31 cellular contexts compared by ENCODE assay signal in genomic region chr1:247056071-247056470, GRCh38. TPM values are rescaled to one million over a fixed set of nuclear protein-coding genes. Genes with fewer than 3 reads are reported as not detected.
"Had no signal": no experiment of that assay in that cellular context is flagged by ENCODE, and none has a peak within 500 bp of the region (broad histone marks: within the 10 kb centered on the region; RNA-seq: fewer than 3 reads in every experiment).

No MANE protein-coding gene starts in this region.

- H3K4me3 Mint-ChIP-seq: dendritic cell treated with granulocyte-macrophage colony-stimulating factor and Interleukin-4, amounts not matched to agents 40 ng/mL and 50 ng/mL, for 4 days; endodermal cell; mesothelial cell of epicardium; nephron; neural progenitor cell; stimulated activated naive B cell treated with anti-CD40 and anti-IgM and Interleukin-4, amounts not matched to agents 10 μg/mL and 1 μg/mL and 100 μg/mL, for 72 hours; stimulated activated naive CD8-positive, alpha-beta T cell treated with anti-CD3 and anti-CD28 coated beads, Interleukin-15, Interleukin-2, amounts not matched to agents 100 ng/mL and 50 ng/mL, for 24 hours had no signal

- H3K4me1 ChIP-seq: colonic mucosa, gastrocnemius medialis, neural progenitor cell, prostate gland, right atrium auricular region, suprapubic skin, upper lobe of right lung had no signal

- H3K27ac Mint-ChIP-seq: dendritic cell treated with granulocyte-macrophage colony-stimulating factor and Interleukin-4, amounts not matched to agents 40 ng/mL and 50 ng/mL, for 4 days; endodermal cell; mesothelial cell of epicardium; naive thymus-derived CD4-positive, alpha-beta T cell; nephron; neural progenitor cell; stimulated activated naive B cell treated with anti-CD40 and anti-IgM and Interleukin-4, amounts not matched to agents 10 μg/mL and 1 μg/mL and 100 μg/mL, for 72 hours; stimulated activated naive CD8-positive, alpha-beta T cell treated with anti-CD3 and anti-CD28 coated beads, Interleukin-15, Interleukin-2, amounts not matched to agents 100 ng/mL and 50 ng/mL, for 24 hours had no signal

- H3K9me3 ChIP-seq: colonic mucosa, prostate gland, uterus had no signal

- H3K27me3 Mint-ChIP-seq: dendritic cell treated with granulocyte-macrophage colony-stimulating factor and Interleukin-4, amounts not matched to agents 40 ng/mL and 50 ng/mL, for 4 days; naive thymus-derived CD4-positive, alpha-beta T cell; stimulated activated naive B cell treated with anti-CD40 and anti-IgM and Interleukin-4, amounts not matched to agents 10 μg/mL and 1 μg/mL and 100 μg/mL, for 72 hours; stimulated activated naive CD8-positive, alpha-beta T cell treated with anti-CD3 and anti-CD28 coated beads, Interleukin-15, Interleukin-2, amounts not matched to agents 100 ng/mL and 50 ng/mL, for 24 hours had no signal

- H3K4me3 ChIP-seq: colonic mucosa, gastrocnemius medialis, lung, mucosa of descending colon, neural progenitor cell, prostate gland, right atrium auricular region, skin epidermis, suprapubic skin, transverse colon, upper lobe of right lung, uterus had no signal

- ATAC-seq: esophagus mucosa; gastrocnemius medialis; left lobe of liver; mucosa of descending colon; naive thymus-derived CD4-positive, alpha-beta T cell; sciatic nerve; stimulated activated naive B cell treated with anti-CD40 and anti-IgM and Interleukin-4, amounts not matched to agents 10 μg/mL and 1 μg/mL and 100 μg/mL, for 72 hours; upper lobe of right lung had no signal

- H3K9ac ChIP-seq: neural progenitor cell had no signal

- DNase-seq: cerebellar nuclear complex; colonic mucosa; effector CD8-positive, alpha-beta T cell; endodermal cell; gastrocnemius medialis; head of caudate nucleus; kidney; mesenchymal stem cell; mucosa of descending colon; naive thymus-derived CD4-positive, alpha-beta T cell; nucleus accumbens; stimulated activated CD4-positive, alpha-beta T cell treated with anti-CD3 and anti-CD28 coated beads, Interleukin-15, amount 100 ng/mL, for 24 hours; stimulated activated CD4-positive, alpha-beta T cell treated with anti-CD3 and anti-CD28 coated beads, Interleukin-2, amount 100 ng/mL, for 48 hours; stimulated activated naive B cell treated with anti-CD40 and anti-IgM and Interleukin-4, amounts not matched to agents 10 μg/mL and 1 μg/mL and 100 μg/mL, for 72 hours; transverse colon; upper lobe of right lung; uterus had no signal

- H3K4me1 Mint-ChIP-seq: endodermal cell, mesothelial cell of epicardium, nephron, neural progenitor cell had no signal

- H3K27me3 ChIP-seq: colonic mucosa, gastrocnemius medialis, neural progenitor cell, right atrium auricular region, suprapubic skin, transverse colon, upper lobe of right lung, uterus had no signal

- H3K36me3 ChIP-seq: colonic mucosa, gastrocnemius medialis, prostate gland, right atrium auricular region, suprapubic skin, transverse colon, upper lobe of right lung, uterus had no signal

RNA-seq across cellular contexts. Expression of gene ZNF695, which starts 48.2 kb away (rescaled TPM):
- total RNA-seq: gastrocnemius medialis, left lobe of liver, upper lobe of right lung had no signal
- polyA plus RNA-seq: liver; naive thymus-derived CD4-positive, alpha-beta T cell had no signal
